In genomic region chr20:48657426-48658197, GRCh38 we compare ENCODE assay signal across 8 cellular contexts.
DNase-seq lines count a peak whose midpoint lies in the region; ATAC-seq and TF ChIP-seq lines count a peak whose summit lies in the region.

No MANE protein-coding gene starts in this region.

- H3K27me3 Mint-ChIP-seq in CD4-positive, alpha-beta memory T cell: no peaks in the 10 kb centered on the region
- H3K27me3 Mint-ChIP-seq in naive B cell: no peaks in the 10 kb centered on the region
- no peaks in the 10 kb centered on the region for H3K27me3 Mint-ChIP-seq in stimulated activated naive B cell treated with anti-CD40 and anti-IgM and Interleukin-4, amounts not matched to agents 10 μg/mL and 1 μg/mL and 100 μg/mL, for 72 hours

- H3K9me2 ChIP-seq in OCI-LY7 (ENCODE audit: insufficient read depth, low read length): no peaks in the 10 kb centered on the region

- no peaks in the 10 kb centered on the region for H3K79me2 ChIP-seq in OCI-LY7 (ENCODE audit: insufficient read depth, low read depth, low read length)

- no TSS peak for BruUV-seq in OCI-LY7 (replicated peaks; lab: Mats Ljungman, UMichigan)

- H3K36me3 Mint-ChIP-seq in CD4-positive, alpha-beta memory T cell: peaks cover 75 to 92% of the 10 kb centered on the region in 2 donors
- H3K36me3 Mint-ChIP-seq in naive B cell: peaks cover 27 to 52% of the 10 kb centered on the region in 2 donors
- H3K36me3 Mint-ChIP-seq in stimulated activated naive B cell treated with anti-CD40 and anti-IgM and Interleukin-4, amounts not matched to agents 10 μg/mL and 1 μg/mL and 100 μg/mL, for 72 hours: peaks cover 47 to 67% of the 10 kb centered on the region in 2 donors

- peak overlapping the region in 1 of 8 donors; percentile 48 for H3K4me3 Mint-ChIP-seq in CD4-positive, alpha-beta memory T cell
- no peak overlapping the region for H3K4me3 Mint-ChIP-seq in naive B cell
- no peak overlapping the region for H3K4me3 Mint-ChIP-seq in stimulated activated naive B cell treated with anti-CD40 and anti-IgM and Interleukin-4, amounts not matched to agents 10 μg/mL and 1 μg/mL and 100 μg/mL, for 72 hours

- intact Hi-C loops in CD4-positive, alpha-beta memory T cell (cut with micrococcal nuclease): loop anchor here (1.0 to 2.0 kb wide), 2 partner anchors 171 to 248 kb away; no protein-coding TSS in a partner anchor
- intact Hi-C loops in OCI-LY7 (cut with micrococcal nuclease; ENCODE audit: unreplicated experiment): loop anchor here (1.0 kb wide), 2 partner anchors 170 to 248 kb away; partner anchors contain the start of gene PREX1

- no peaks in the 10 kb centered on the region for H4K20me1 ChIP-seq in OCI-LY7 (ENCODE audit: insufficient read depth, low read length)

- peak overlapping the region; percentile 22 to 87 (median 75) for H3K27ac Mint-ChIP-seq in CD4-positive, alpha-beta memory T cell
- H3K27ac Mint-ChIP-seq in naive B cell: peak overlapping the region in 3 of 6 donors; percentile 42 to 81 (median 73)
- H3K27ac Mint-ChIP-seq in stimulated activated naive B cell treated with anti-CD40 and anti-IgM and Interleukin-4, amounts not matched to agents 10 μg/mL and 1 μg/mL and 100 μg/mL, for 72 hours: no peak overlapping the region

- CTCF ChIA-PET in CD4-positive, alpha-beta memory T cell (lab: Charles Lee; ENCODE audit: partially characterized antibody): interaction anchor here (0.6 to 10.4 kb wide), 36 partner anchors 9 to 1027 kb away, joined by 3 to 162 read pairs (median 4); no protein-coding TSS in a partner anchor
- CTCF ChIA-PET in OCI-LY7 (lab: Charles Lee; ENCODE audit: unreplicated experiment): interaction anchor here (0.5 to 1.1 kb wide), 11 partner anchors 11 to 252 kb away, joined by 3 to 4 read pairs (median 3); partner anchors contain the start of gene PREX1

- H3K9me3 ChIP-seq in CD4-positive, alpha-beta memory T cell (ENCODE audit: control insufficient read depth in 1 of 2, low read length in 2 of 2): no peaks in the 10 kb centered on the region
- H3K9me3 ChIP-seq in OCI-LY7 (ENCODE audit: low read length): no peaks in the 10 kb centered on the region

- peaks cover 1 to 11% (median 7%) of the 10 kb centered on the region in 4 donors for H3K4me1 Mint-ChIP-seq in CD4-positive, alpha-beta memory T cell
- H3K4me1 Mint-ChIP-seq in naive B cell: peaks cover 11 to 19% (median 15%) of the 10 kb centered on the region in 3 donors
- peaks cover 8 to 12% of the 10 kb centered on the region in 2 donors for H3K4me1 Mint-ChIP-seq in stimulated activated naive B cell treated with anti-CD40 and anti-IgM and Interleukin-4, amounts not matched to agents 10 μg/mL and 1 μg/mL and 100 μg/mL, for 72 hours

- ATAC-seq in naive B cell (ENCODE audit: low read depth in 2 of 2) (peak; percentile 76 to 83), HG03460 (IDR thresholded peaks at IDR 0.05; ENCODE audit: unreplicated experiment) (no peak)
- peak; percentile 94 to 95 for ATAC-seq in stimulated activated naive B cell treated with anti-CD40 and anti-IgM and Interleukin-4, amounts not matched to agents 10 μg/mL and 1 μg/mL and 100 μg/mL, for 72 hours (replicated peaks)

- H3K4me1 ChIP-seq in CD4-positive, alpha-beta memory T cell (ENCODE audit: insufficient read depth, low read length): no peaks in the 10 kb centered on the region
- H3K4me1 ChIP-seq in OCI-LY7 (ENCODE audit: insufficient read depth, low read length, poor library complexity, severe bottlenecking): no peaks in the 10 kb centered on the region

- peak; percentile 95 for TF ChIP-seq CTCF in OCI-LY7 (conservative IDR thresholded peaks at IDR 0.05; ENCODE audit: low read length)
- peak; percentile 96 for TF ChIP-seq CTCF in epithelial cell of esophagus (IDR thresholded peaks at IDR 0.05; ENCODE audit: insufficient read depth, low read depth, low read length, missing control alignments)

- H2AFZ ChIP-seq in OCI-LY7 (ENCODE audit: low read length): no peak overlapping the region

- DNase-seq in CD4-positive, alpha-beta memory T cell: peak; percentile 64 to 74 (median 70)
- DNase-seq in HT1080 (ENCODE audit: low read depth): peak; percentile 68
- peak; percentile 80 for DNase-seq in OCI-LY7 (ENCODE audit: low spot score)
- peak; percentile 52 for DNase-seq in activated T-cell treated with anti-CD3 and anti-CD28 coated beads for 1 hour (ENCODE audit: low read depth)
- peak; percentile 75 for DNase-seq in epithelial cell of esophagus (ENCODE audit: low read depth)
- peak; percentile 69 for DNase-seq in naive B cell
- DNase-seq in stimulated activated naive B cell treated with anti-CD40 and anti-IgM and Interleukin-4, amounts not matched to agents 10 μg/mL and 1 μg/mL and 100 μg/mL, for 72 hours: peak; percentile 56

- POLR2A ChIA-PET in CD4-positive, alpha-beta memory T cell (lab: Charles Lee; ENCODE audit: partially characterized antibody): interaction anchor here (0.6 to 2.6 kb wide), 5 partner anchors 86 to 248 kb away, joined by 3 to 10 read pairs (median 4); no protein-coding TSS in a partner anchor
- POLR2A ChIA-PET in OCI-LY7 (lab: Charles Lee): interaction anchor here (0.6 kb wide), 1 partner anchor 944 kb away, joined by 3 read pairs; no protein-coding TSS in a partner anchor

- peaks cover 86% of the 10 kb centered on the region for H3K36me3 ChIP-seq in CD4-positive, alpha-beta memory T cell (ENCODE audit: insufficient read depth, low read length)
- peaks cover 5% of the 10 kb centered on the region; the same call in 1 of the 2 replicates for H3K36me3 ChIP-seq in OCI-LY7 (ENCODE audit: insufficient read depth, low read length)

- no peak overlapping the region for H3K4me3 ChIP-seq in CD4-positive, alpha-beta memory T cell (ENCODE audit: low read length in 2 of 2)
- H3K4me3 ChIP-seq in OCI-LY7 (ENCODE audit: low read depth, low read length, poor library complexity, severe bottlenecking): no peak overlapping the region
- no peak overlapping the region for H3K4me3 ChIP-seq in epithelial cell of esophagus (ENCODE audit: low read length)

- peaks cover 0 to 2% (median 0%) of the 10 kb centered on the region in 8 donors for H3K9me3 Mint-ChIP-seq in CD4-positive, alpha-beta memory T cell
- H3K9me3 Mint-ChIP-seq in naive B cell: peaks cover 0 to 4% (median 0%) of the 10 kb centered on the region in 7 donors
- peaks cover 0 to 3% of the 10 kb centered on the region in 2 donors for H3K9me3 Mint-ChIP-seq in stimulated activated naive B cell treated with anti-CD40 and anti-IgM and Interleukin-4, amounts not matched to agents 10 μg/mL and 1 μg/mL and 100 μg/mL, for 72 hours

- no peak overlapping the region for H3K27ac ChIP-seq in CD4-positive, alpha-beta memory T cell (ENCODE audit: low read depth, low read length)
- H3K27ac ChIP-seq in OCI-LY7 (ENCODE audit: low read depth, low read length, poor library complexity, severe bottlenecking): no peak overlapping the region

- no peak overlapping the region for H3K4me2 ChIP-seq in OCI-LY7 (ENCODE audit: low read length)

- no peaks in the 10 kb centered on the region for H3K27me3 ChIP-seq in CD4-positive, alpha-beta memory T cell (ENCODE audit: insufficient read depth, low read length)
